In genomic region chr11:85941380-85941973, GRCh38 we compare ENCODE assay signal across 8 cellular contexts.
DNase-seq lines count a peak whose midpoint lies in the region; ATAC-seq, FAIRE-seq and TF ChIP-seq lines count a peak whose summit lies in the region.

No MANE protein-coding gene starts in this region.

- no peaks in the 10 kb centered on the region for H3K4me1 ChIP-seq in suprapubic skin

- no peak overlapping the region for H3K27ac ChIP-seq in suprapubic skin

- no peaks in the 10 kb centered on the region for H3K9me3 ChIP-seq in suprapubic skin

- no peaks in the 10 kb centered on the region for H3K36me3 ChIP-seq in suprapubic skin

- H3K4me3 Mint-ChIP-seq in stimulated activated memory B cell treated with anti-CD40 and anti-IgM and Interleukin-4, amounts not matched to agents 10 μg/mL and 1 μg/mL and 100 μg/mL, for 72 hours: no peak overlapping the region

- FAIRE-seq in RCC 7860 (lab: Jason Lieb, UNC): no peak

- intact Hi-C loops in Right ventricle myocardium inferior (cut with DNase I): loop anchor here (1.0 kb wide), 2 partner anchors 277 to 350 kb away; no protein-coding TSS in a partner anchor
- intact Hi-C loops in cardiac septum (cut with DNase I): loop anchor here (5.0 kb wide), 3 partner anchors 84 to 351 kb away; partner anchors contain the start of gene CCDC83

- no peaks in the 10 kb centered on the region for H3K4me1 Mint-ChIP-seq in stimulated activated memory B cell treated with anti-CD40 and anti-IgM and Interleukin-4, amounts not matched to agents 10 μg/mL and 1 μg/mL and 100 μg/mL, for 72 hours

- no peaks in the 10 kb centered on the region for H3K27me3 Mint-ChIP-seq in stimulated activated memory B cell treated with anti-CD40 and anti-IgM and Interleukin-4, amounts not matched to agents 10 μg/mL and 1 μg/mL and 100 μg/mL, for 72 hours

- WGBS in suprapubic skin: 68% methylated on average over 6 of the region's 6 CpGs

- no peak for TF ChIP-seq EP300 in suprapubic skin (IDR thresholded peaks at IDR 0.05)

- no peak for DNase-seq in Right ventricle myocardium inferior (ENCODE audit: missing footprints)
- no peak for DNase-seq in cardiac septum (ENCODE audit: low spot score)
- DNase-seq in HPDE6-E6E7 (ENCODE audit: extremely low spot score): peak; percentile 54
- DNase-seq in RCC 7860 (ENCODE audit: low spot score): peak; percentile 24
- DNase-seq in cerebellum (ENCODE audit: low spot score): peak; percentile 12
- DNase-seq in left kidney (ENCODE audit: low read depth, low spot score): peak; percentile 61
- no peak for DNase-seq in suprapubic skin (ENCODE audit: low spot score in 2 of 2)

- peaks cover 11% of the 10 kb centered on the region for H3K9me3 Mint-ChIP-seq in stimulated activated memory B cell treated with anti-CD40 and anti-IgM and Interleukin-4, amounts not matched to agents 10 μg/mL and 1 μg/mL and 100 μg/mL, for 72 hours

- H3K36me3 Mint-ChIP-seq in stimulated activated memory B cell treated with anti-CD40 and anti-IgM and Interleukin-4, amounts not matched to agents 10 μg/mL and 1 μg/mL and 100 μg/mL, for 72 hours: peaks cover 10% of the 10 kb centered on the region

- H3K27ac Mint-ChIP-seq in stimulated activated memory B cell treated with anti-CD40 and anti-IgM and Interleukin-4, amounts not matched to agents 10 μg/mL and 1 μg/mL and 100 μg/mL, for 72 hours: no peak overlapping the region

- no peak for TF ChIP-seq POLR2A in suprapubic skin (IDR thresholded peaks at IDR 0.05)

- H3K27me3 ChIP-seq in suprapubic skin: no peaks in the 10 kb centered on the region

- no peak overlapping the region for H3K4me3 ChIP-seq in suprapubic skin

- peak; percentile 67 for ATAC-seq in Right ventricle myocardium inferior
- ATAC-seq in stimulated activated memory B cell treated with anti-CD40 and anti-IgM and Interleukin-4, amounts not matched to agents 10 μg/mL and 1 μg/mL and 100 μg/mL, for 72 hours: no peak

- TF ChIP-seq CTCF in suprapubic skin (IDR thresholded peaks at IDR 0.05): peak; percentile 14 to 28

Comparison
In these comparisons a context has a peak if more than half of its experiments do, and no peak if none do; other contexts are left out.
1. DNase-seq: peak in HPDE6-E6E7 (single experiment), RCC 7860 (single experiment), cerebellum (single experiment) and left kidney (single experiment); none in Right ventricle myocardium inferior (single experiment), cardiac septum (single experiment) and suprapubic skin (0 of 2).